10 cellular contexts compared by ENCODE assay signal in genomic region chrX:44903842-44904530, GRCh38. TPM values are rescaled to one million over a fixed set of nuclear protein-coding genes. Genes with fewer than 3 reads are reported as not detected.
DNase-seq lines count a peak whose midpoint lies in the region; ATAC-seq, FAIRE-seq and TF ChIP-seq lines count a peak whose summit lies in the region.
"Had no signal": no experiment of that assay in that cellular context is flagged by ENCODE, and none has a peak within 500 bp of the region (broad histone marks: within the 10 kb centered on the region; RNA-seq: fewer than 3 reads in every experiment).

No MANE protein-coding gene starts in this region.

- TF ChIP-seq EP300 in K562 (IDR thresholded peaks at IDR 0.05; ENCODE audit: low read length) = no peak

- H4K20me1 ChIP-seq in K562 (replicated peaks; ENCODE audit: control insufficient read depth, insufficient read depth, low read length) = peaks cover 13% of the 10 kb centered on the region

- DNase-seq in MCF 10A (ENCODE audit: unreplicated experiment) = no peak
- DNase-seq in breast epithelium (ENCODE audit: low spot score in 2 of 2) = no peak
- no peak for DNase-seq in K562 (ENCODE audit: extremely low read depth in 1 of 4, low spot score in 3 of 4)
- DNase-seq in H54 (ENCODE audit: insufficient read length, low spot score) = no peak
- no peak for DNase-seq in ecto neural progenitor cell (ENCODE audit: low spot score)
- DNase-seq: activated gamma-delta T cell treated with Interleukin-2 at 50 U/mL for 16 hours, thyroid gland had no signal

- no peak overlapping the region for H2AFZ ChIP-seq in K562 (ENCODE audit: low read depth, low read length)

- peak; percentile 6 for FAIRE-seq in K562 (lab: Jason Lieb, UNC)
- FAIRE-seq in H54 (lab: Jason Lieb, UNC) = no peak

- H3K27ac Mint-ChIP-seq in MCF 10A (ENCODE audit: low read depth, unreplicated experiment) (peak overlapping the region; percentile 9), IgD-negative memory B cell (peak overlapping the region; percentile 1 to 54 (median 38))
- peak overlapping the region; percentile 71 for H3K27ac Mint-ChIP-seq in stimulated activated memory B cell treated with anti-CD40 and anti-IgM and Interleukin-4, amounts not matched to agents 10 μg/mL and 1 μg/mL and 100 μg/mL, for 72 hours

- H3K9me3 ChIP-seq in breast epithelium (peaks cover 0 to 13% of the 10 kb centered on the region in 2 donors), K562 (replicated peaks; ENCODE audit: control insufficient read depth, insufficient read depth, low read depth, low read length) (no peaks in the 10 kb centered on the region)
- H3K9me3 ChIP-seq: thyroid gland had no signal

- CTCF ChIA-PET in MCF 10A (lab: Yijun Ruan, JAX) (interaction anchor here (0.6 to 0.9 kb wide), 3 partner anchors 17 to 67 kb away, joined by 3 to 5 read pairs (median 5); no protein-coding TSS in a partner anchor), K562 (lab: Yijun Ruan, JAX; ENCODE audit: low intra/inter-chr PET ratio) (no interaction called here)

- H3K4me2 ChIP-seq in K562 (ENCODE audit: insufficient read depth, low read length) = no peak overlapping the region

- no peaks in the 10 kb centered on the region for H3K36me3 ChIP-seq in breast epithelium
- no peaks in the 10 kb centered on the region for H3K36me3 ChIP-seq in K562 (ENCODE audit: control insufficient read depth, insufficient read depth, low read length)
- H3K36me3 ChIP-seq: thyroid gland had no signal

- H3K27ac ChIP-seq in breast epithelium (no peak overlapping the region), K562 (ENCODE audit: extremely low read depth, low read depth, low read length) (peak overlapping the region; percentile 61; the same call in 1 of the 3 replicates)

- BruUV-seq in MCF 10A (replicated peaks; lab: Mats Ljungman, UMichigan) (no TSS peak), K562 (replicated peaks; lab: Mats Ljungman, UMichigan) (no TSS peak)

- H3K4me3 ChIP-seq in breast epithelium = no peak overlapping the region
- no peak overlapping the region for H3K4me3 ChIP-seq in K562
- H3K4me3 ChIP-seq: thyroid gland had no signal

- no peaks in the 10 kb centered on the region for H3K9me1 ChIP-seq in K562 (ENCODE audit: control insufficient read depth, insufficient read depth, low read length)

- intact Hi-C loops in MCF 10A (cut with micrococcal nuclease) = no loop called here
- intact Hi-C loops in breast epithelium (cut with DNase I; ENCODE audit: low total_unique reads) = no loop called here
- intact Hi-C loops in K562 (cut with micrococcal nuclease) = no loop called here

- peaks cover 0 to 4% of the 10 kb centered on the region in 2 donors for H3K4me1 ChIP-seq in breast epithelium
- peaks cover 7 to 46% of the 10 kb centered on the region in 2 experiments for H3K4me1 ChIP-seq in K562 (replicated peaks in 1 of 2; ENCODE audit: control insufficient read depth in 2 of 2, insufficient read depth in 2 of 2, low read length in 2 of 2)

- H3K27me3 ChIP-seq in breast epithelium (no peaks in the 10 kb centered on the region), K562 (ENCODE audit: control insufficient read depth in 2 of 2, insufficient read depth in 2 of 2, low read length in 2 of 2) (no peaks in the 10 kb centered on the region)
- H3K27me3 ChIP-seq: thyroid gland had no signal

- H3K27me3 Mint-ChIP-seq in MCF 10A (ENCODE audit: insufficient read depth, unreplicated experiment) = no peaks in the 10 kb centered on the region
- no peaks in the 10 kb centered on the region for H3K27me3 Mint-ChIP-seq in IgD-negative memory B cell
- H3K27me3 Mint-ChIP-seq in stimulated activated memory B cell treated with anti-CD40 and anti-IgM and Interleukin-4, amounts not matched to agents 10 μg/mL and 1 μg/mL and 100 μg/mL, for 72 hours = no peaks in the 10 kb centered on the region

- H3K36me3 Mint-ChIP-seq in MCF 10A (ENCODE audit: insufficient read depth, unreplicated experiment) (peaks cover 6% of the 10 kb centered on the region), IgD-negative memory B cell (no peaks in the 10 kb centered on the region)
- H3K36me3 Mint-ChIP-seq in stimulated activated memory B cell treated with anti-CD40 and anti-IgM and Interleukin-4, amounts not matched to agents 10 μg/mL and 1 μg/mL and 100 μg/mL, for 72 hours = peaks cover 6% of the 10 kb centered on the region

- TF ChIP-seq POLR2A in breast epithelium (IDR thresholded peaks at IDR 0.05) = no peak
- no peak for TF ChIP-seq POLR2A in K562 (conservative IDR thresholded peaks at IDR 0.05)
- TF ChIP-seq POLR2A in H54 (IDR thresholded peaks at IDR 0.05; ENCODE audit: low read depth, low read length) = no peak

- H3K79me2 ChIP-seq in K562 (ENCODE audit: control insufficient read depth, insufficient read depth, low read length) = peaks cover 100% of the 10 kb centered on the region

- no peak for TF ChIP-seq RAD21 in K562 (CRISPR knock-in tag; conservative IDR thresholded peaks at IDR 0.05 in 1 of 2, IDR thresholded peaks at IDR 0.05 in 1 of 2)

- no peak for TF ChIP-seq CTCF in MCF 10A (IDR thresholded peaks at IDR 0.05; ENCODE audit: unreplicated experiment)
- no peak for TF ChIP-seq CTCF in breast epithelium (IDR thresholded peaks at IDR 0.05)
- TF ChIP-seq CTCF in K562 (IDR thresholded peaks at IDR 0.05 in 2 of 3, conservative IDR thresholded peaks at IDR 0.05 in 1 of 3; ENCODE audit: insufficient read depth in 2 of 3, low read depth in 1 of 3, low read length in 3 of 3) = no peak

- H3K4me1 Mint-ChIP-seq in MCF 10A (ENCODE audit: insufficient read depth, unreplicated experiment) (peaks cover 61% of the 10 kb centered on the region), IgD-negative memory B cell (peaks cover 65 to 72% (median 68%) of the 10 kb centered on the region in 3 donors)
- H3K4me1 Mint-ChIP-seq in stimulated activated memory B cell treated with anti-CD40 and anti-IgM and Interleukin-4, amounts not matched to agents 10 μg/mL and 1 μg/mL and 100 μg/mL, for 72 hours = peaks cover 58% of the 10 kb centered on the region

- WGBS in K562 (ENCODE audit: insufficient coverage, low coverage, missing lambda C conversion rate) = 16% methylated on average over 4 of the region's 4 CpGs

- H3K4me3 Mint-ChIP-seq in MCF 10A (ENCODE audit: unreplicated experiment) (no peak overlapping the region), IgD-negative memory B cell (peak overlapping the region; percentile 36 to 85 (median 70))
- peak overlapping the region; percentile 52 for H3K4me3 Mint-ChIP-seq in stimulated activated memory B cell treated with anti-CD40 and anti-IgM and Interleukin-4, amounts not matched to agents 10 μg/mL and 1 μg/mL and 100 μg/mL, for 72 hours

- in situ Hi-C loops in K562 (cut with MboI) = no loop called here

- ATAC-seq in K562 (peak; percentile 11; the same call in 1 of the 3 replicates), GM21717 (IDR thresholded peaks at IDR 0.05; ENCODE audit: unreplicated experiment) (no peak)
- ATAC-seq in stimulated activated memory B cell treated with anti-CD40 and anti-IgM and Interleukin-4, amounts not matched to agents 10 μg/mL and 1 μg/mL and 100 μg/mL, for 72 hours = no peak

- POLR2A ChIA-PET in MCF 10A (lab: Yijun Ruan, JAX) = interaction anchor here (1.3 to 1.5 kb wide), 3 partner anchors 11 to 31 kb away, joined by 4 to 8 read pairs (median 5); partner anchors contain the start of gene KDM6A
- POLR2A ChIA-PET in K562 (lab: Yijun Ruan, JAX) = interaction anchor here (0.7 to 1.7 kb wide), 2 partner anchors 8 to 11 kb away, joined by 3 to 5 read pairs; no protein-coding TSS in a partner anchor

- peak overlapping the region in 1 of 2 experiments; percentile 14; a peak in 1 of 4 replicates for H3K9ac ChIP-seq in K562 (ENCODE audit: insufficient read depth in 1 of 2, low read depth in 2 of 2, low read length in 2 of 2)

- H3K9me3 Mint-ChIP-seq in MCF 10A (ENCODE audit: unreplicated experiment) (no peaks in the 10 kb centered on the region), IgD-negative memory B cell (peaks cover 0 to 4% (median 0%) of the 10 kb centered on the region in 3 donors)
- peaks cover 2% of the 10 kb centered on the region for H3K9me3 Mint-ChIP-seq in stimulated activated memory B cell treated with anti-CD40 and anti-IgM and Interleukin-4, amounts not matched to agents 10 μg/mL and 1 μg/mL and 100 μg/mL, for 72 hours

TF ChIP-seq in K562, 482 proteins besides CTCF, POLR2A, EP300 and RAD21 (continues in another document):
- TF ChIP-seq TRIM25 (IDR thresholded peaks at IDR 0.05; ENCODE audit: borderline replicate concordance) = no peak
- TF ChIP-seq PHF20 (IDR thresholded peaks at IDR 0.05; ENCODE audit: partially characterized antibody) = no peak

RNA-seq across cellular contexts. Expression of gene KDM6A, which starts 31.0 kb away (rescaled TPM):
- total RNA-seq in MCF 10A (2022) (30.8 and 31.8 TPM in 2 replicates), breast epithelium (100 to 1,000 TPM in 1 of 3 donors, 10 to 100 TPM in 2; 27.4 to 109 (median 65.5) TPM), K562 (2014; rRNA removed) (14.6 and 18.8 TPM in 2 replicates), K562 (2014; rRNA removed; fragmentation: Illumina TruSeq; extraction: Trizol) (26.9 and 28.3 TPM in 2 replicates), K562 (2015; rRNA removed; fragmentation: Illumina TruSeq; extraction: Trizol) (21.7 and 22.9 TPM in 2 replicates), K562 (2021) (21.0 and 27.5 TPM in 2 replicates)
- polyA plus RNA-seq in IgD-negative memory B cell (13.2 TPM), K562 (2011; rRNA removed) (34.3 and 38.0 TPM in 2 replicates), K562 (2014; fragmentation: Illumina TruSeq; extraction: Trizol) (25.3 and 25.5 TPM in 2 replicates), K562 (2014; fragmentation: Nextera tagmentation; extraction: Ambion mirVana) (1 to 10 TPM; 8.4 to 8.9 TPM), K562 (2014; rRNA removed) (16.2 and 23.4 TPM in 2 replicates)
- 67.4 and 167 TPM in 2 replicates for total RNA-seq in K562 (2011; cell fraction: chromatin; rRNA removed; ENCODE audit: low replicate concordance)
- total RNA-seq in K562 (2011; cell fraction: nucleolus; rRNA removed) = 29.5 and 35.7 TPM in 2 replicates
- total RNA-seq in K562 (2011; cell fraction: nucleoplasm; rRNA removed) = 52.1 and 74.0 TPM in 2 replicates
- polyA plus RNA-seq in K562 (2011; cell fraction: cytosol; rRNA removed) = 17.2 and 18.4 TPM in 2 replicates
- polyA plus RNA-seq in K562 (2011; cell fraction: nucleus; rRNA removed) = 53.5 and 79.2 TPM in 2 replicates
- 14.1 and 18.4 TPM in 2 replicates for polyA plus RNA-seq in K562 (2012)
- 67.2 and 73.7 TPM in 2 replicates for polyA minus RNA-seq in K562 (2011; rRNA and poly(A)+ RNA removed)
- 24.0 and 30.0 TPM in 2 replicates for polyA minus RNA-seq in K562 (2011; cell fraction: cytosol; rRNA and poly(A)+ RNA removed)
- polyA minus RNA-seq in K562 (2011; cell fraction: nucleus; rRNA and poly(A)+ RNA removed) = 39.2 and 66.4 TPM in 2 replicates

Comparison
In these comparisons a context has a peak if more than half of its experiments do, and no peak if none do; other contexts are left out.
1. H3K27ac Mint-ChIP-seq: peak in every context shown above with its lines; median percentile 71 in stimulated activated memory B cell treated with anti-CD40 and anti-IgM and Interleukin-4, amounts not matched to agents 10 μg/mL and 1 μg/mL and 100 μg/mL, for 72 hours; 38 in IgD-negative memory B cell; 9 in MCF 10A.